In genomic region chr1:148333875-148334338, GRCh38 we compare ENCODE assay signal across 9 cellular contexts.
DNase-seq lines count a peak whose midpoint lies in the region; ATAC-seq, FAIRE-seq and TF ChIP-seq lines count a peak whose summit lies in the region.
"Had no signal": no experiment of that assay in that cellular context is flagged by ENCODE, and none has a peak within 500 bp of the region (broad histone marks: within the 10 kb centered on the region; RNA-seq: fewer than 3 reads in every experiment).

No MANE protein-coding gene starts in this region.

- H3K27me3 ChIP-seq in endodermal cell (ENCODE audit: control insufficient read depth, insufficient read depth, low read length, poor library complexity, severe bottlenecking) (peaks cover 6% of the 10 kb centered on the region), neuronal stem cell (ENCODE audit: control insufficient read depth in 3 of 3, insufficient read depth in 3 of 3, low read depth in 1 of 3, low read length in 3 of 3) (peaks cover 0 to 21% (median 0%) of the 10 kb centered on the region in 3 experiments)

- 0 out of 2 replicates have a peak, but pooled peaks cover 4% of the 10 kb centered on the region for H3K79me2 ChIP-seq in OCI-LY7 (ENCODE audit: insufficient read depth, low read depth, low read length)

- H3K14ac ChIP-seq in neuronal stem cell (ENCODE audit: low read length), result no peak overlapping the region

- H3K27ac ChIP-seq in OCI-LY7 (ENCODE audit: low read depth, low read length, poor library complexity, severe bottlenecking) (peak overlapping the region; percentile 80), endodermal cell (ENCODE audit: low read depth, low read length) (no peak overlapping the region), neuronal stem cell (replicated peaks; ENCODE audit: low read length) (no peak overlapping the region)

- H4K91ac ChIP-seq in neuronal stem cell (ENCODE audit: low read depth, low read length, poor library complexity), result no peak overlapping the region

- H2BK5ac ChIP-seq in neuronal stem cell (ENCODE audit: low read length), result no peak overlapping the region

- no peak overlapping the region for H2BK12ac ChIP-seq in neuronal stem cell (ENCODE audit: low read length)

- peak; percentile 75 for DNase-seq in DMS53 (lab: John Stamatoyannopoulos, UW)
- no peak for DNase-seq in OCI-LY7 (ENCODE audit: low spot score)
- DNase-seq in endodermal cell, result peak; percentile 84
- no peak for DNase-seq in neuronal stem cell (ENCODE audit: low spot score)
- DNase-seq in RCC 7860 (ENCODE audit: low spot score), result no peak
- DNase-seq in cerebellar cortex (ENCODE audit: low spot score), result no peak
- DNase-seq in head of caudate nucleus, result no peak

- peak overlapping the region; percentile 66; the same call in 1 of the 2 replicates for H2AFZ ChIP-seq in OCI-LY7 (ENCODE audit: low read length)
- H2AFZ ChIP-seq in neuronal stem cell (ENCODE audit: low read length), result peak overlapping the region; percentile 91

- FAIRE-seq in RCC 7860 (lab: Jason Lieb, UNC), result no peak
- FAIRE-seq: colon had no signal

- peaks cover 2% of the 10 kb centered on the region for H3K4me1 Mint-ChIP-seq in endodermal cell

- H2BK120ac ChIP-seq in neuronal stem cell (ENCODE audit: low read depth, low read length), result no peak overlapping the region

- intact Hi-C loops in OCI-LY7 (cut with micrococcal nuclease; ENCODE audit: unreplicated experiment), result loop anchor here (5.0 kb wide), 2 partner anchors 38 to 68 kb away; no protein-coding TSS in a partner anchor
- intact Hi-C loops in head of caudate nucleus (cut with DNase I), result no loop called here

- peak overlapping the region; percentile 96 for H3K9ac ChIP-seq in endodermal cell (ENCODE audit: extremely low read depth, low read length, poor library complexity, severe bottlenecking)
- H3K9ac ChIP-seq in neuronal stem cell (ENCODE audit: low read depth, low read length, poor library complexity), result no peak overlapping the region

- H3K9me3 Mint-ChIP-seq in endodermal cell, result peaks cover 16% of the 10 kb centered on the region

- H4K20me1 ChIP-seq in OCI-LY7 (ENCODE audit: insufficient read depth, low read length), result no peaks in the 10 kb centered on the region

- POLR2A ChIA-PET in OCI-LY7 (lab: Charles Lee), result interaction anchor here (0.7 to 2.0 kb wide), 7 partner anchors 11 to 70 kb away, joined by 3 to 13 read pairs (median 3); no protein-coding TSS in a partner anchor

- no peak overlapping the region for H4K8ac ChIP-seq in neuronal stem cell (ENCODE audit: low read depth, low read length)

- H2AK5ac ChIP-seq in neuronal stem cell (ENCODE audit: low read depth, low read length), result no peak overlapping the region

- H3K4me2 ChIP-seq in OCI-LY7 (ENCODE audit: low read length) (peak overlapping the region; percentile 80), neuronal stem cell (ENCODE audit: insufficient read depth, low read length, poor library complexity, severe bottlenecking) (peak overlapping the region; percentile 79)

- TF ChIP-seq CTCF in OCI-LY7 (conservative IDR thresholded peaks at IDR 0.05; ENCODE audit: low read length) (no peak; the same call in 1 of the 2 replicates), endodermal cell (conservative IDR thresholded peaks at IDR 0.05) (no peak)

- H3K79me1 ChIP-seq in neuronal stem cell (ENCODE audit: low read depth, low read length), result no peaks in the 10 kb centered on the region

- H3K4ac ChIP-seq in neuronal stem cell (ENCODE audit: low read length), result no peak overlapping the region

- H3K9me2 ChIP-seq in OCI-LY7 (ENCODE audit: insufficient read depth, low read length), result no peaks in the 10 kb centered on the region

- peaks cover 13% of the 10 kb centered on the region for H3K27me3 Mint-ChIP-seq in endodermal cell (ENCODE audit: insufficient read depth)

- H3K9me3 ChIP-seq in OCI-LY7 (ENCODE audit: low read length) (peaks cover 12% of the 10 kb centered on the region), endodermal cell (ENCODE audit: control insufficient read depth, low read length) (peaks cover 7% of the 10 kb centered on the region), neuronal stem cell (replicated peaks in 1 of 2; ENCODE audit: control insufficient read depth in 2 of 2, insufficient read depth in 1 of 2, low read depth in 1 of 2, low read length in 2 of 2) (no peaks in the 10 kb centered on the region)

- H3K18ac ChIP-seq in neuronal stem cell (ENCODE audit: low read length), result no peak overlapping the region

- no peak for ATAC-seq in HG03342 (IDR thresholded peaks at IDR 0.05; ENCODE audit: unreplicated experiment)

- H3K36me3 Mint-ChIP-seq in endodermal cell (ENCODE audit: low read depth), result peaks cover 2% of the 10 kb centered on the region

- CTCF ChIA-PET in OCI-LY7 (lab: Charles Lee; ENCODE audit: unreplicated experiment), result no interaction called here

- H3K27ac Mint-ChIP-seq in endodermal cell, result peak overlapping the region; percentile 100

- H3K4me3 ChIP-seq in OCI-LY7 (ENCODE audit: low read depth, low read length, poor library complexity, severe bottlenecking) (peak overlapping the region; percentile 70), endodermal cell (ENCODE audit: low read length) (peak overlapping the region; percentile 84), neuronal stem cell (ENCODE audit: low read length in 2 of 2) (peak overlapping the region; percentile 53 to 79)

- no peaks in the 10 kb centered on the region for H3K36me3 ChIP-seq in OCI-LY7 (ENCODE audit: insufficient read depth, low read length)
- no peaks in the 10 kb centered on the region for H3K36me3 ChIP-seq in endodermal cell (ENCODE audit: control insufficient read depth, insufficient read depth, low read length)
- no peaks in the 10 kb centered on the region for H3K36me3 ChIP-seq in neuronal stem cell (replicated peaks in 1 of 2; ENCODE audit: control insufficient read depth in 2 of 2, insufficient read depth in 2 of 2, low read length in 2 of 2)

- H3K4me1 ChIP-seq in OCI-LY7 (ENCODE audit: insufficient read depth, low read length, poor library complexity, severe bottlenecking) (peaks cover 31% of the 10 kb centered on the region), endodermal cell (ENCODE audit: control insufficient read depth, insufficient read depth, low read length) (no peaks in the 10 kb centered on the region), neuronal stem cell (ENCODE audit: control insufficient read depth in 2 of 2, insufficient read depth in 1 of 2, low read depth in 1 of 2, low read length in 2 of 2) (peaks cover 0 to 3% of the 10 kb centered on the region in 2 donors)

- BruUV-seq in OCI-LY7 (replicated peaks; lab: Mats Ljungman, UMichigan), result no TSS peak

- H3K23ac ChIP-seq in neuronal stem cell (ENCODE audit: low read depth, low read length, poor library complexity), result no peak overlapping the region

- 14 to 21% methylated on average over 15 to 18 of the region's 18 CpGs for WGBS in endodermal cell (ENCODE audit: insufficient coverage in 1 of 2, insufficient read length in 1 of 2), 2 experiments
- WGBS in neuronal stem cell (ENCODE audit: extremely low coverage in 2 of 2, insufficient read length in 2 of 2, insufficient replicate concordance in 1 of 2), 2 donors, result no CpG with 5 or more reads among the region's 18 CpGs

- H3K4me3 Mint-ChIP-seq in endodermal cell, result peak overlapping the region; percentile 77

- H2BK15ac ChIP-seq in neuronal stem cell (ENCODE audit: low read length), result no peak overlapping the region

Comparison
In these comparisons a context has a peak if more than half of its experiments do, and no peak if none do; other contexts are left out.
1. DNase-seq: peak in DMS53 (single experiment) and endodermal cell (single experiment); none in OCI-LY7 (single experiment), neuronal stem cell (single experiment), RCC 7860 (single experiment), cerebellar cortex (single experiment) and head of caudate nucleus (0 of 42).
2. Peak in every context shown above with its lines, with median percentiles within 50 percentile points of each other: H3K4me3 ChIP-seq.